In the genomic region with DNA sequence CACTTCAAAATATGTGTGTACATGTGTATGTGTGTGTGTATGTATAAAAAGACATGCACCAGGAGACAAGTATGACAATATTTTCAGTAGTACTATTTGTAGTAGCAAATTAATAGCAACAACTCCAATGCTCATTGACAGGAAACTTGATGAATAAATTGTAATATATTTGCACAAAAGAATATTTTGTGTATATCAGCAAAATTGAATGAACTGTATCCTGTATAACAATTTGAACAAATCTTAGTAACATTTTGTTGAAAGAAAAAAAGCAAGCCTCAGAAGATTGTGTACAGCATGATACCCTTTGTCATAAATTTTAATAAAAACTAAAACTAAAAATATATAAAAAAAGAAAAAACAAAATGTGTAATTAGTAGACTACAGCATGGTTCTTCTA, we compare ENCODE assay signal across 31 cellular contexts.
A peak's percentile ranks its signal among the peaks of the same experiment; 100 is the strongest.
DNase-seq lines count a peak whose midpoint lies in the region; ATAC-seq, FAIRE-seq and TF ChIP-seq lines count a peak whose summit lies in the region.
"Had no signal": no experiment of that assay in that cellular context is flagged by ENCODE, and none has a peak within 500 bp of the region (broad histone marks: within the 10 kb centered on the region; RNA-seq: fewer than 3 reads in every experiment).

No MANE protein-coding gene starts in this region.

- no peaks in the 10 kb centered on the region for H3K9me3 ChIP-seq in HepG2 (ENCODE audit: low read length)
- no peaks in the 10 kb centered on the region for H3K9me3 ChIP-seq in right lobe of liver
- H3K9me3 ChIP-seq in IMR-90 (ENCODE audit: control insufficient read depth, insufficient read depth, low read length) = no peaks in the 10 kb centered on the region
- H3K9me3 ChIP-seq: A549; BE2C; BLaER1; BLaER1 treated with 17β-estradiol and CSF1 and Interleukin-3, amounts not matched to agents 10 nM and 100 nM; Caco-2 had no signal

- dilution Hi-C loops in IMR-90 (cut with HindIII; ENCODE audit: low sequenced_read_pairs, unreplicated experiment) = no loop called here

- intact Hi-C loops in HepG2 (cut with micrococcal nuclease; ENCODE audit: unreplicated experiment) = no loop called here
- intact Hi-C loops in right lobe of liver (cut with DNase I) = no loop called here
- intact Hi-C loops in IMR-90 (cut with micrococcal nuclease) = no loop called here

- FAIRE-seq in HepG2 (lab: Jason Lieb, UNC) = no peak
- FAIRE-seq: A204.1, A549, D721Med had no signal

- CTCF ChIA-PET in HepG2 (lab: Yijun Ruan, JAX; ENCODE audit: low intra/inter-chr PET ratio, low total read pairs) = no interaction called here
- CTCF ChIA-PET in IMR-90 (lab: Yijun Ruan, JAX) = no interaction called here

- H3K4me2 ChIP-seq in HepG2 (ENCODE audit: low read depth, low read length) (no peak overlapping the region), IMR-90 (ENCODE audit: low read depth, low read length) (no peak overlapping the region)
- H3K4me2 ChIP-seq: A549; BLaER1; BLaER1 treated with 17β-estradiol and CSF1 and Interleukin-3, amounts not matched to agents 10 nM and 100 nM had no signal

- H3K56ac ChIP-seq in IMR-90 (ENCODE audit: extremely low read depth, insufficient read depth, low read length) = no peak overlapping the region

- BruUV-seq in HepG2 (replicated peaks; lab: Mats Ljungman, UMichigan) (no TSS peak), IMR-90 (replicated peaks; lab: Mats Ljungman, UMichigan) (no TSS peak)

- H3K36me3 ChIP-seq in HepG2 (replicated peaks in 1 of 2; ENCODE audit: control insufficient read depth in 1 of 2, insufficient read depth in 2 of 2, low read length in 2 of 2) (no peaks in the 10 kb centered on the region), right lobe of liver (no peaks in the 10 kb centered on the region), IMR-90 (ENCODE audit: control insufficient read depth, insufficient read depth, low read length) (no peaks in the 10 kb centered on the region)
- H3K36me3 ChIP-seq: BE2C; BLaER1; BLaER1 treated with 17β-estradiol and CSF1 and Interleukin-3, amounts not matched to agents 10 nM and 100 nM had no signal

- H2BK5ac ChIP-seq in IMR-90 (ENCODE audit: low read depth, low read length, poor library complexity, severe bottlenecking) = no peak overlapping the region

- no peak overlapping the region for H3K18ac ChIP-seq in IMR-90 (ENCODE audit: low read depth, low read length)

- TF ChIP-seq EP300 in HepG2 (IDR thresholded peaks at IDR 0.05; ENCODE audit: low read depth in 2 of 2, low read length in 2 of 2) = no peak
- TF ChIP-seq EP300 in HepG2 (CRISPR knock-in tag; IDR thresholded peaks at IDR 0.05; ENCODE audit: borderline replicate concordance) = no peak

- no peak overlapping the region for H4K91ac ChIP-seq in IMR-90 (ENCODE audit: insufficient read depth, low read depth, low read length)

- no peak for TF ChIP-seq RAD21 in HepG2 (CRISPR knock-in tag; IDR thresholded peaks at IDR 0.05)
- no peak for TF ChIP-seq RAD21 in IMR-90 (IDR thresholded peaks at IDR 0.05; ENCODE audit: low read length)

- no peak overlapping the region for H2BK15ac ChIP-seq in IMR-90 (ENCODE audit: low read depth, low read length)

- H3K4me3 ChIP-seq in HepG2 (replicated peaks in 1 of 3; ENCODE audit: insufficient read depth in 1 of 3, low read depth in 2 of 3, low read length in 3 of 3) (no peak overlapping the region), right lobe of liver (no peak overlapping the region), IMR-90 (ENCODE audit: insufficient read depth, low read depth, low read length) (no peak overlapping the region)
- H3K4me3 ChIP-seq: A549; BLaER1; BLaER1 treated with 17β-estradiol and CSF1 and Interleukin-3, amounts not matched to agents 10 nM and 100 nM had no signal

- H2AFZ ChIP-seq in HepG2 (ENCODE audit: low read length) (no peak overlapping the region), IMR-90 (replicated peaks; ENCODE audit: low read length, poor library complexity) (no peak overlapping the region)

- in situ Hi-C loops in HepG2 (cut with HindIII; ENCODE audit: extremely low pct_ligation_motif_present, low pct_unique_long_range_greater_than_20kb) (no loop called here), IMR-90 (cut with MboI; ENCODE audit: low sequenced_read_pairs) (no loop called here)

- no peaks in the 10 kb centered on the region for H3K79me2 ChIP-seq in HepG2 (ENCODE audit: insufficient read depth, low read length)

- H2BK20ac ChIP-seq in IMR-90 (ENCODE audit: low read depth, low read length) = no peak overlapping the region

- H3K9ac ChIP-seq in HepG2 (ENCODE audit: insufficient read depth, low read depth, low read length) = no peak overlapping the region
- no peak overlapping the region for H3K9ac ChIP-seq in IMR-90 (ENCODE audit: low read depth, low read length)
- H3K9ac ChIP-seq: BLaER1; BLaER1 treated with 17β-estradiol and CSF1 and Interleukin-3, amounts not matched to agents 10 nM and 100 nM had no signal

- no peaks in the 10 kb centered on the region for H3K79me1 ChIP-seq in IMR-90 (ENCODE audit: low read depth in 1 of 2, low read length in 2 of 2)

- H3K4me1 ChIP-seq in HepG2 (ENCODE audit: insufficient read depth, low read length) (no peaks in the 10 kb centered on the region), right lobe of liver (no peaks in the 10 kb centered on the region), IMR-90 (ENCODE audit: control insufficient read depth, insufficient read depth, low read length) (no peaks in the 10 kb centered on the region)
- H3K4me1 ChIP-seq: A549; BE2C; BLaER1; BLaER1 treated with 17β-estradiol and CSF1 and Interleukin-3, amounts not matched to agents 10 nM and 100 nM; Caco-2 had no signal

- H3K27ac ChIP-seq in HepG2 (ENCODE audit: extremely low read length, insufficient read depth, low read length) (no peak overlapping the region), right lobe of liver (no peak overlapping the region), IMR-90 (ENCODE audit: insufficient read depth, low read length) (no peak overlapping the region)
- H3K27ac ChIP-seq: 22Rv1; A549; BLaER1; BLaER1 treated with 17β-estradiol and CSF1 and Interleukin-3, amounts not matched to agents 10 nM and 100 nM; C4-2B had no signal

- no peak overlapping the region for H3K4ac ChIP-seq in IMR-90 (ENCODE audit: low read depth, low read length)

- no peak overlapping the region for H4K8ac ChIP-seq in IMR-90 (ENCODE audit: low read depth in 2 of 2, low read length in 2 of 2)

- TF ChIP-seq CTCF in HepG2 (CRISPR knock-in tag; IDR thresholded peaks at IDR 0.05) = no peak
- no peak for TF ChIP-seq CTCF in right lobe of liver (IDR thresholded peaks at IDR 0.05)
- no peak for TF ChIP-seq CTCF in IMR-90 (conservative IDR thresholded peaks at IDR 0.05; ENCODE audit: low read depth, low read length)

- no peak for DNase-seq in HepG2 (ENCODE audit: low spot score)
- DNase-seq in right lobe of liver = no peak
- no peak for DNase-seq in IMR-90
- DNase-seq: 8988T; ACHN; AML-193; BE2C; C1 segment of cervical spinal cord; Caco-2; Calu3; CD4-positive, alpha-beta memory T cell; CD4-positive, alpha-beta T cell; CD4-positive, CD25-positive, alpha-beta regulatory T cell; CD8-positive, alpha-beta memory T cell; CD8-positive, alpha-beta T cell; COR-L47; DMS 273 treated with DMSO at 0.1 percent for 48 hours; DMS153; DMS53; DMS79; DMS79 treated with DMSO at 0.1 percent for 48 hours; DND-41; EL had no signal

- no peak for ATAC-seq in HepG2
- no peak for ATAC-seq in right lobe of liver
- ATAC-seq in IMR-90 (ENCODE audit: low read depth) = no peak
- no peak for ATAC-seq in HG03045 (IDR thresholded peaks at IDR 0.05; ENCODE audit: unreplicated experiment)
- ATAC-seq: A549; CD8-positive, alpha-beta T cell had no signal

- no peak overlapping the region for H3K23ac ChIP-seq in IMR-90 (ENCODE audit: low read depth, low read length)

- H4K20me1 ChIP-seq in HepG2 (ENCODE audit: insufficient read depth, low read length) (no peaks in the 10 kb centered on the region), IMR-90 (ENCODE audit: insufficient read depth, low read length) (no peaks in the 10 kb centered on the region)
- H4K20me1 ChIP-seq: BLaER1; BLaER1 treated with 17β-estradiol and CSF1 and Interleukin-3, amounts not matched to agents 10 nM and 100 nM had no signal

- H2BK120ac ChIP-seq in IMR-90 (ENCODE audit: low read depth, low read length) = no peak overlapping the region

- H4K5ac ChIP-seq in IMR-90 (ENCODE audit: low read depth, low read length) = no peak overlapping the region

- H3K27me3 ChIP-seq in HepG2 (ENCODE audit: control insufficient read depth in 1 of 2, insufficient read depth in 2 of 2, low read length in 2 of 2) (no peaks in the 10 kb centered on the region), right lobe of liver (no peaks in the 10 kb centered on the region), IMR-90 (ENCODE audit: control insufficient read depth, insufficient read depth, low read length) (no peaks in the 10 kb centered on the region)
- H3K27me3 ChIP-seq: BE2C; BLaER1; BLaER1 treated with 17β-estradiol and CSF1 and Interleukin-3, amounts not matched to agents 10 nM and 100 nM had no signal

- TF ChIP-seq POLR2A in HepG2 (IDR thresholded peaks at IDR 0.05; ENCODE audit: insufficient read depth in 1 of 2, low read depth in 2 of 2, low read length in 2 of 2) (no peak), right lobe of liver (IDR thresholded peaks at IDR 0.05) (no peak), IMR-90 (IDR thresholded peaks at IDR 0.05; ENCODE audit: low read depth, low read length) (no peak)

- H2AK9ac ChIP-seq in IMR-90 (replicated peaks; ENCODE audit: low read depth, low read length, poor library complexity) = no peak overlapping the region

- H3K9me1 ChIP-seq in IMR-90 (ENCODE audit: insufficient read depth, low read length) = no peaks in the 10 kb centered on the region

- POLR2A ChIA-PET in HepG2 (lab: Yijun Ruan, JAX) (no interaction called here), IMR-90 (lab: Charles Lee; ENCODE audit: unreplicated experiment) (no interaction called here)

- no peak overlapping the region for H3K14ac ChIP-seq in IMR-90 (replicated peaks; ENCODE audit: low read depth, low read length)

- H2AK5ac ChIP-seq in IMR-90 (ENCODE audit: low read depth, low read length) = no peak overlapping the region

TF ChIP-seq in HepG2, 621 proteins besides CTCF, POLR2A, EP300 and RAD21 (continues in another document):
- TF ChIP-seq ZNF549 (CRISPR knock-in tag; IDR thresholded peaks at IDR 0.05) (no peak), MAFF (IDR thresholded peaks at IDR 0.05; ENCODE audit: low read depth, low read length) (peak; percentile 61; the same call in 1 of the 2 replicates), KLF6 (CRISPR knock-in tag; IDR thresholded peaks at IDR 0.05) (no peak), ZBTB42 (CRISPR knock-in tag; IDR thresholded peaks at IDR 0.05) (no peak), SOX6 (IDR thresholded peaks at IDR 0.05) (no peak), SOX6 (CRISPR knock-in tag; IDR thresholded peaks at IDR 0.05) (no peak)
